ENCODE assay signal across 9 cellular contexts in genomic region chr5:173917788-173918786, GRCh38. TPM values are rescaled to one million over a fixed set of nuclear protein-coding genes. Genes with fewer than 3 reads are reported as not detected.
DNase-seq lines count a peak whose midpoint lies in the region; ATAC-seq and TF ChIP-seq lines count a peak whose summit lies in the region.
"Had no signal": no experiment of that assay in that cellular context is flagged by ENCODE, and none has a peak within 500 bp of the region (broad histone marks: within the 10 kb centered on the region; RNA-seq: fewer than 3 reads in every experiment).

No MANE protein-coding gene starts in this region.

- no peaks in the 10 kb centered on the region for H3K27me3 ChIP-seq in CD4-positive, alpha-beta T cell (ENCODE audit: control insufficient read depth, insufficient read depth, low read length)
- H3K27me3 ChIP-seq in subcutaneous abdominal adipose tissue (ENCODE audit: control insufficient read depth in 5 of 5, insufficient read depth in 4 of 5, low read length in 5 of 5) = no peaks in the 10 kb centered on the region

- CTCF ChIA-PET in CD4-positive, alpha-beta T cell (lab: Charles Lee) = interaction anchor here (0.6 to 1.1 kb wide), 5 partner anchors 19 to 1146 kb away, joined by 3 to 4 read pairs (median 3); partner anchors contain the start of gene BOD1

- peak; percentile 91 for ATAC-seq in CD4-positive, alpha-beta T cell (ENCODE audit: poor library complexity)
- ATAC-seq in HG03354 (IDR thresholded peaks at IDR 0.05; ENCODE audit: poor library complexity, severe bottlenecking, unreplicated experiment) = peak; percentile 95

- H3K4me1 Mint-ChIP-seq in CD4-positive, alpha-beta T cell (ENCODE audit: low read depth) = peaks cover 22% of the 10 kb centered on the region

- H3K27ac Mint-ChIP-seq in CD4-positive, alpha-beta T cell = no peak overlapping the region

- peak overlapping the region; percentile 43 to 76 (median 58) for H3K4me3 ChIP-seq in subcutaneous abdominal adipose tissue (ENCODE audit: low read depth in 1 of 5, low read length in 5 of 5)

- intact Hi-C loops in CD4-positive, alpha-beta T cell (cut with DNase I, micrococcal nuclease) = loop anchor here (1.0 kb wide), 2 partner anchors 30 to 302 kb away; partner anchors contain the start of genes BOD1 (in 2 of the 2) and CPEB4 (in 1 of the 2)

- peaks cover 6% of the 10 kb centered on the region for H3K36me3 Mint-ChIP-seq in CD4-positive, alpha-beta T cell (ENCODE audit: low read depth)

- peaks cover 0 to 60% (median 42%) of the 10 kb centered on the region in 5 donors for H3K4me1 ChIP-seq in subcutaneous abdominal adipose tissue (ENCODE audit: control insufficient read depth in 5 of 5, insufficient read depth in 5 of 5, low read length in 5 of 5)

- POLR2A ChIA-PET in CD4-positive, alpha-beta T cell (lab: Charles Lee) = interaction anchor here (0.8 to 4.0 kb wide), 20 partner anchors 9 to 1911 kb away, joined by 3 to 107 read pairs (median 5); partner anchors contain the start of genes ATP6V0E1, BOD1, CPEB4 and FBXW11

- no peaks in the 10 kb centered on the region for H3K27me3 Mint-ChIP-seq in CD4-positive, alpha-beta T cell
- H3K27me3 Mint-ChIP-seq: brain had no signal

- peak overlapping the region; percentile 78 for H3K27ac ChIP-seq in CD4-positive, alpha-beta T cell (ENCODE audit: low read depth, low read length)
- peak overlapping the region; percentile 94 for H3K27ac ChIP-seq in subcutaneous abdominal adipose tissue (ENCODE audit: low read depth, low read length)

- H3K9me3 ChIP-seq in CD4-positive, alpha-beta T cell (ENCODE audit: control insufficient read depth, low read length) = no peaks in the 10 kb centered on the region
- no peaks in the 10 kb centered on the region for H3K9me3 ChIP-seq in subcutaneous abdominal adipose tissue (ENCODE audit: control insufficient read depth in 5 of 5, low read length in 5 of 5)

- peak; percentile 34 to 62 (median 50) for DNase-seq in CD4-positive, alpha-beta T cell
- DNase-seq in GM19240 (ENCODE audit: insufficient read length, low spot score) (peak; percentile 20), NCI-H748 treated with DMSO at 0.1 percent for 48 hours (lab: John Stamatoyannopoulos, UW) (peak; percentile 77), erythroblast (lab: John Stamatoyannopoulos, UW) (peak; percentile 84 to 87), myocyte (ENCODE audit: low read depth) (peak; percentile 90)
- peak; percentile 21 for DNase-seq in activated CD8-positive, alpha-beta memory T cell treated with anti-CD3 and anti-CD28 coated beads, Interleukin-2, amount 50 U/mL, for 1 hour (ENCODE audit: extremely low read depth)

- H3K9ac ChIP-seq in subcutaneous abdominal adipose tissue (ENCODE audit: low read length in 5 of 5) = peak overlapping the region; percentile 70 to 95 (median 72)

- H3K36me3 ChIP-seq in subcutaneous abdominal adipose tissue (ENCODE audit: control insufficient read depth in 5 of 5, insufficient read depth in 5 of 5, low read length in 5 of 5) = no peaks in the 10 kb centered on the region

- no peak for TF ChIP-seq CTCF in CD4-positive, alpha-beta T cell (IDR thresholded peaks at IDR 0.05)

- no peaks in the 10 kb centered on the region for H3K9me3 Mint-ChIP-seq in CD4-positive, alpha-beta T cell

- TF ChIP-seq POLR2A in erythroblast (IDR thresholded peaks at IDR 0.05; ENCODE audit: low read length) = peak; percentile 70

- no peak overlapping the region for H3K4me3 Mint-ChIP-seq in CD4-positive, alpha-beta T cell
- H3K4me3 Mint-ChIP-seq: brain had no signal

RNA-seq across cellular contexts. Expression of gene CPEB4, which starts 29.9 kb away (rescaled TPM):
- total RNA-seq in CD4-positive, alpha-beta T cell = 10 to 100 TPM; 18.3 to 19.2 TPM
- total RNA-seq in myocyte = 43.5 and 64.3 TPM in 2 replicates
- polyA plus RNA-seq in myocyte (2012) = 14.7 TPM

Comparison
In these comparisons a context has a peak if more than half of its experiments do, and no peak if none do; other contexts are left out.
1. Peak in every context shown above with its lines: DNase-seq, ATAC-seq, H3K4me3 ChIP-seq and H3K27ac ChIP-seq.
2. DNase-seq: peak in every context shown above with its lines; median percentile 90 in myocyte; 86 in erythroblast; 77 in NCI-H748 treated with DMSO at 0.1 percent for 48 hours; 50 in CD4-positive, alpha-beta T cell; 21 in activated CD8-positive, alpha-beta memory T cell treated with anti-CD3 and anti-CD28 coated beads, Interleukin-2, amount 50 U/mL, for 1 hour; 20 in GM19240.